Comparison of ENCODE assay signal across 17 cellular contexts in the genomic region with DNA sequence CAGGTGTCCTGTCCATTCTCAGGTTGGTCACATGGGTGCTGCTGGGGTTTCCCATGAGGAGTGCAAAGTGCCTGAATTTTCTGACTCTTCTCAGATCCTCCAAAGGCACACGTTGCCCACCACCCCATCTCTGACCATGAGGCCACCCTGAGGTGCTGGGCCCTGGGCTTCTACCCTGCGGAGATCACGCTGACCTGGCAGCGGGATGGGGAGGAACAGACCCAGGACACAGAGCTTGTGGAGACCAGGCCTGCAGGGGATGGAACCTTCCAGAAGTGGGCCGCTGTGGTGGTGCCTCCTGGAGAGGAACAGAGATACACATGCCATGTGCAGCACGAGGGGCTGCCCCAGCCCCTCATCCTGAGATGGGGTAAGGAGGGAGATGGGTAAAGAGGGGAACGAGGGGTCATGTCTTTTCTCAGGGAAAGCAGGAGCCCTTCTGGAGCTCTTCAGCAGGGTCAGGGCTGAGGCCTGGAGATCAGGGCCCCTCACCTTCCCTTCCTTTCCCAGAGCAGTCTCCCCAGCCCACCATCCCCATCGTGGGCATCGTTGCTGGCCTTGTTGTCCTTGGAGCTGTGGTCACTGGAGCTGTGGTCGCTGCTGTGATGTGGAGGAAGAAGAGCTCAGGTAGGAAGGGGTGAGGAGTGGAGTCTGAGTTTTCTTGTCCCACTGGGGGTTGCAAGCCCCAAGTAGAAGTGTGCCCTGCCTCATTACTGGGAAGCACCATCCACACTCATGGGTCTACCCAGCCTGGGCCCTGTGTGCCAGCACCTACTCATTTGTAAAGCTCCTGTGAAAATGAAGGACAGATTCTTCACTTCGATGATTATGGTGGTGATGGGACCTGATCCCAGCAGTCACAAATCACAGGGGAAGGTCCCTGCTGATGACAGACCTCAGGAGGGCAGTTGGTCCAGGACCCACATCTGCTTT. TPM values are rescaled to one million over a fixed set of nuclear protein-coding genes. Genes with fewer than 3 reads are reported as not detected.
A peak's percentile ranks its signal among the peaks of the same experiment; 100 is the strongest.
DNase-seq lines count a peak whose midpoint lies in the region; ATAC-seq, FAIRE-seq and TF ChIP-seq lines count a peak whose summit lies in the region.
"Had no signal": no experiment of that assay in that cellular context is flagged by ENCODE, and none has a peak within 500 bp of the region (broad histone marks: within the 10 kb centered on the region; RNA-seq: fewer than 3 reads in every experiment).

No MANE protein-coding gene starts in this region.

- no peak for FAIRE-seq in H54 (lab: Jason Lieb, UNC)
- FAIRE-seq: K562 had no signal

- no peaks in the 10 kb centered on the region for H3K27me3 Mint-ChIP-seq in effector memory CD8-positive, alpha-beta T cell

- peak overlapping the region; percentile 98 to 99 for H3K27ac Mint-ChIP-seq in effector memory CD8-positive, alpha-beta T cell
- peak overlapping the region; percentile 97 for H3K27ac Mint-ChIP-seq in stimulated activated effector memory CD8-positive, alpha-beta T cell treated with anti-CD3 and anti-CD28 coated beads, Interleukin-12 subunit alpha, Interleukin-12 subunit beta, amount 100 ng/mL, for 72 hours

- H3K4me3 Mint-ChIP-seq in effector memory CD8-positive, alpha-beta T cell = peak overlapping the region; percentile 95 to 96
- peak overlapping the region; percentile 90 for H3K4me3 Mint-ChIP-seq in stimulated activated effector memory CD8-positive, alpha-beta T cell treated with anti-CD3 and anti-CD28 coated beads, Interleukin-12 subunit alpha, Interleukin-12 subunit beta, amount 100 ng/mL, for 72 hours

- H3K4me3 ChIP-seq in SJSA1 = peak overlapping the region; percentile 86; the same call in 1 of the 2 replicates
- H3K4me3 ChIP-seq: K562 had no signal

- H3K36me3 Mint-ChIP-seq in effector memory CD8-positive, alpha-beta T cell (ENCODE audit: insufficient read depth) = peaks cover 86% of the 10 kb centered on the region
- H3K36me3 Mint-ChIP-seq in stimulated activated effector memory CD8-positive, alpha-beta T cell treated with anti-CD3 and anti-CD28 coated beads, Interleukin-12 subunit alpha, Interleukin-12 subunit beta, amount 100 ng/mL, for 72 hours = peaks cover 75% of the 10 kb centered on the region

- 0 out of 2 replicates have a peak, but pooled peaks cover 3% of the 10 kb centered on the region for H3K9me3 ChIP-seq in SJSA1 (replicated peaks)
- H3K9me3 ChIP-seq: SK-N-SH had no signal

- H3K36me3 ChIP-seq in SJSA1 = peaks cover 52% of the 10 kb centered on the region

- no peaks in the 10 kb centered on the region for H3K27me3 ChIP-seq in SJSA1 (replicated peaks)

- DNase-seq in activated CD8-positive, alpha-beta memory T cell treated with anti-CD3 and anti-CD28 coated beads for 24 hours = peak; percentile 58
- DNase-seq in activated CD8-positive, alpha-beta memory T cell treated with anti-CD3 and anti-CD28 coated beads, Interleukin-2, amount 50 U/mL, for 4 hours = no peak
- no peak for DNase-seq in SJSA1 (ENCODE audit: low read depth in 1 of 2, low spot score in 2 of 2)
- DNase-seq in effector memory CD8-positive, alpha-beta T cell = no peak
- peak in 1 of 2 donors; percentile 51 for DNase-seq in stimulated activated effector memory CD8-positive, alpha-beta T cell treated with anti-CD3 and anti-CD28 coated beads, Interleukin-12 subunit alpha, Interleukin-12 subunit beta, amount 100 ng/mL, for 72 hours (ENCODE audit: low spot score in 2 of 2)
- no peak for DNase-seq in H54 (ENCODE audit: insufficient read length, low spot score)
- DNase-seq in stimulated activated CD4-positive, alpha-beta T cell treated with anti-CD3 and anti-CD28 coated beads, Interleukin-15, amount 100 ng/mL, for 24 hours = no peak
- DNase-seq: activated CD4-positive, alpha-beta T cell treated with anti-CD3 and anti-CD28 coated beads, Interleukin-2, amount 50 U/mL, for 1 hour; DMS79 treated with DMSO at 0.1 percent for 48 hours; NCI-H2029; NK-92 treated with Interleukin-12 subunit alpha and Interleukin-12 subunit beta, amount 100 ng/mL, for 24 hours; right cardiac atrium; SK-N-SH had no signal

- H3K27ac ChIP-seq in SJSA1 = no peak overlapping the region
- H3K27ac ChIP-seq: epithelial cell of prostate had no signal

- no peak for TF ChIP-seq POLR2A in H54 (IDR thresholded peaks at IDR 0.05; ENCODE audit: low read depth, low read length)

- peaks cover 15% of the 10 kb centered on the region for H3K4me1 ChIP-seq in SJSA1 (replicated peaks)

- H3K9me3 Mint-ChIP-seq in effector memory CD8-positive, alpha-beta T cell = no peaks in the 10 kb centered on the region
- H3K9me3 Mint-ChIP-seq in stimulated activated effector memory CD8-positive, alpha-beta T cell treated with anti-CD3 and anti-CD28 coated beads, Interleukin-12 subunit alpha, Interleukin-12 subunit beta, amount 100 ng/mL, for 72 hours = no peaks in the 10 kb centered on the region

- peaks cover 51 to 62% of the 10 kb centered on the region in 2 donors for H3K4me1 Mint-ChIP-seq in effector memory CD8-positive, alpha-beta T cell (ENCODE audit: low read depth in 2 of 2)
- peaks cover 72% of the 10 kb centered on the region for H3K4me1 Mint-ChIP-seq in stimulated activated effector memory CD8-positive, alpha-beta T cell treated with anti-CD3 and anti-CD28 coated beads, Interleukin-12 subunit alpha, Interleukin-12 subunit beta, amount 100 ng/mL, for 72 hours

- ATAC-seq in effector memory CD8-positive, alpha-beta T cell (replicated peaks) = no peak
- no peak for ATAC-seq in stimulated activated effector memory CD8-positive, alpha-beta T cell treated with anti-CD3 and anti-CD28 coated beads, Interleukin-12 subunit alpha, Interleukin-12 subunit beta, amount 100 ng/mL, for 72 hours
- ATAC-seq in HG02938 (IDR thresholded peaks at IDR 0.05; ENCODE audit: unreplicated experiment) = no peak
- ATAC-seq: K562 had no signal

RNA-seq across cellular contexts. Expression of a gene that starts 2.0 kb away (rescaled TPM):
- total RNA-seq in SJSA1 (2014; rRNA removed; shearing (Covaris generic)) = 137 and 176 TPM in 2 replicates
- total RNA-seq: A673 had no signal

RNA-seq across cellular contexts. Expression of a gene that starts 44.3 kb away (rescaled TPM):
- not detected in 2 replicates for total RNA-seq in SJSA1 (2014; rRNA removed; shearing (Covaris generic))
- total RNA-seq: A673 had no signal
